8 cellular contexts compared by ENCODE assay signal in genomic region chr2:230068658-230069080, GRCh38. TPM values are rescaled to one million over a fixed set of nuclear protein-coding genes. Genes with fewer than 3 reads are reported as not detected.
DNase-seq lines count a peak whose midpoint lies in the region; ATAC-seq and TF ChIP-seq lines count a peak whose summit lies in the region.

TSS of gene SLC16A14 (minus strand) at chr2:230068924. CDS start at chr2:230059352, 9,572 bp downstream.

- no peaks in the 10 kb centered on the region for H3K9me3 ChIP-seq in thyroid gland

- DNase-seq in DMS79 (lab: John Stamatoyannopoulos, UW) (peak; percentile 55), H4 (ENCODE audit: low spot score) (peak; percentile 25), NCI-H187 treated with DMSO at 0.1 percent for 48 hours (lab: John Stamatoyannopoulos, UW) (peak; percentile 10), WTC11 (ENCODE audit: low spot score) (no peak), epithelial cell of proximal tubule (ENCODE audit: low read depth) (peak; percentile 37), mesothelial cell of epicardium (ENCODE audit: low spot score in 2 of 2, unreplicated experiment in 2 of 2) (no peak), thyroid gland (peak; percentile 39 to 52), SHP77 treated with DMSO at 0.1 percent for 48 hours (lab: John Stamatoyannopoulos, UW) (no peak)

- peak within 1 kb of the TSS; percentile 68 for H3K4me3 ChIP-seq in epithelial cell of proximal tubule (ENCODE audit: low read depth, low read length)
- peak within 1 kb of the TSS; percentile 56 to 69 (median 60) for H3K4me3 ChIP-seq in thyroid gland (replicated peaks in 1 of 3)

- H3K27ac ChIP-seq in thyroid gland: peak within 1 kb of the TSS; percentile 21 to 75 (median 61)

- peak; percentile 22; the same call in 1 of the 2 replicates for ATAC-seq in WTC11

- H3K4me3 Mint-ChIP-seq in WTC11 (peak within 1 kb of the TSS; percentile 79), mesothelial cell of epicardium (peak within 1 kb of the TSS; percentile 91)

- 1 to 8% methylated on average over 9 to 16 of the region's 24 CpGs for WGBS in thyroid gland, 2 donors

- no peaks in the 10 kb centered on the region for H3K36me3 ChIP-seq in thyroid gland

- H3K4me1 Mint-ChIP-seq in WTC11 (peaks cover 9% of the 10 kb centered on the region), mesothelial cell of epicardium (peaks cover 6% of the 10 kb centered on the region)

- POLR2A ChIA-PET in WTC11 (lab: Charles Lee): interaction anchor here (0.5 to 0.6 kb wide), 2 partner anchors 35 to 70 kb away, joined by 4 to 6 read pairs; no protein-coding TSS in a partner anchor

- no peak for TF ChIP-seq POLR2A in thyroid gland (IDR thresholded peaks at IDR 0.05)

- H3K27me3 ChIP-seq in thyroid gland: no peaks in the 10 kb centered on the region

- H3K9me3 Mint-ChIP-seq in WTC11 (peaks cover 3% of the 10 kb centered on the region), mesothelial cell of epicardium (peaks cover 2% of the 10 kb centered on the region)

- H3K27ac Mint-ChIP-seq in WTC11 (no peak within 1 kb of the TSS), mesothelial cell of epicardium (peak within 1 kb of the TSS; percentile 88)

- H3K27me3 Mint-ChIP-seq in WTC11 (ENCODE audit: low read depth) (peaks cover 44% of the 10 kb centered on the region), mesothelial cell of epicardium (ENCODE audit: low read depth) (peaks cover 29% of the 10 kb centered on the region)

- CTCF ChIA-PET in WTC11 (lab: Charles Lee): interaction anchor here (0.9 to 5.6 kb wide), 20 partner anchors 7 to 549 kb away, joined by 3 to 88 read pairs (median 6); partner anchors contain the start of gene SP110

- TF ChIP-seq CTCF in WTC11 (IDR thresholded peaks at IDR 0.05): no peak
- peak; percentile 52 for TF ChIP-seq CTCF in epithelial cell of proximal tubule (conservative IDR thresholded peaks at IDR 0.05; ENCODE audit: low read depth, low read length)
- TF ChIP-seq CTCF in mesothelial cell of epicardium (IDR thresholded peaks at IDR 0.05; ENCODE audit: unreplicated experiment): no peak
- TF ChIP-seq CTCF in thyroid gland (IDR thresholded peaks at IDR 0.05): peak in 4 of 6 experiments; percentile 26 to 43 (median 40)

- no peaks in the 10 kb centered on the region for H3K4me1 ChIP-seq in thyroid gland

- intact Hi-C loops in thyroid gland (cut with DNase I): loop anchor here (5.0 kb wide), 1 partner anchor 94 kb away; no protein-coding TSS in a partner anchor

- H3K36me3 Mint-ChIP-seq in WTC11 (peaks cover 3% of the 10 kb centered on the region; the same call in 1 of the 2 replicates), mesothelial cell of epicardium (no peaks in the 10 kb centered on the region)

TF ChIP-seq in WTC11, 78 proteins besides CTCF, POLR2A, EP300 and RAD21 (continues in another document):
- TF ChIP-seq AFF4 (CRISPR knock-in tag; IDR thresholded peaks at IDR 0.05; ENCODE audit: borderline replicate concordance) (0 out of 2 replicates have a peak, but pooled peaks have one; percentile 24), MAX (CRISPR knock-in tag; IDR thresholded peaks at IDR 0.05) (peak; percentile 80), ARID4B (CRISPR knock-in tag; IDR thresholded peaks at IDR 0.05; ENCODE audit: borderline replicate concordance) (peak; percentile 45; the same call in 1 of the 2 replicates), ZNF532 (CRISPR knock-in tag; IDR thresholded peaks at IDR 0.05; ENCODE audit: borderline replicate concordance) (no peak), ZNF232 (CRISPR knock-in tag; IDR thresholded peaks at IDR 0.05) (0 out of 2 replicates have a peak, but pooled peaks have one; percentile 61)

RNA-seq across cellular contexts. Expression of gene SLC16A14, which starts in this region (rescaled TPM):
- total RNA-seq in H4 (2014; rRNA removed; shearing (Covaris generic)): 0.82 and 2.5 TPM in 2 replicates
- 1.7 to 2.7 TPM (median 2.6 TPM) in 3 replicates for total RNA-seq in WTC11 (2021)
- total RNA-seq in epithelial cell of proximal tubule: 1.0 and 1.1 TPM in 2 replicates
- total RNA-seq in mesothelial cell of epicardium: 9.5 to 10.1 TPM (median 9.7 TPM) in 3 replicates
- total RNA-seq in thyroid gland: 1 to 10 TPM; 1.8 to 3.8 (median 2.0) TPM

Comparison
In these comparisons a context has a peak if more than half of its experiments do, and no peak if none do; other contexts are left out.
1. DNase-seq: peak in DMS79 (single experiment), H4 (single experiment), NCI-H187 treated with DMSO at 0.1 percent for 48 hours (single experiment), epithelial cell of proximal tubule (single experiment) and thyroid gland (2 of 2); none in WTC11 (single experiment), mesothelial cell of epicardium (0 of 2) and SHP77 treated with DMSO at 0.1 percent for 48 hours (single experiment).
2. CTCF ChIP-seq: peak in epithelial cell of proximal tubule (single experiment) and thyroid gland (4 of 6); none in WTC11 (single experiment) and mesothelial cell of epicardium (single experiment).